Comparison of ENCODE assay signal across 15 cellular contexts in genomic region chr16:3618782-3619166, GRCh38. TPM values are rescaled to one million over a fixed set of nuclear protein-coding genes. Genes with fewer than 3 reads are reported as not detected.
DNase-seq lines count a peak whose midpoint lies in the region; ATAC-seq and TF ChIP-seq lines count a peak whose summit lies in the region.
"Had no signal": no experiment of that assay in that cellular context is flagged by ENCODE, and none has a peak within 500 bp of the region (broad histone marks: within the 10 kb centered on the region; RNA-seq: fewer than 3 reads in every experiment).

No MANE protein-coding gene starts in this region.

- DNase-seq in activated CD4-positive, alpha-beta T cell treated with anti-CD3 and anti-CD28 coated beads for 36 hours: no peak
- DNase-seq in activated CD4-positive, alpha-beta T cell treated with anti-CD3 and anti-CD28 coated beads, Interleukin-2, amount 50 U/mL, for 4 hours: no peak
- DNase-seq in chondrocyte (ENCODE audit: low spot score) (no peak), H7 (no peak), NCI-H2227 (lab: John Stamatoyannopoulos, UW; ENCODE audit: unreplicated experiment) (no peak)
- DNase-seq in stimulated activated CD4-positive, alpha-beta T cell treated with anti-CD3 and anti-CD28 coated beads, Interleukin-4, amount 100 ng/mL, for 1 hour: no peak
- DNase-seq: DMS 273 treated with DMSO at 0.1 percent for 48 hours, NCI-H1694, NCI-H748 treated with DMSO at 0.1 percent for 48 hours, occipital lobe, thyroid gland had no signal

- H3K27ac Mint-ChIP-seq in activated CD4-positive, alpha-beta T cell treated with anti-CD3 and anti-CD28 coated beads for 36 hours: peak overlapping the region; percentile 10
- H3K27ac Mint-ChIP-seq in chondrocyte (ENCODE audit: unreplicated experiment): peak overlapping the region; percentile 45
- peak overlapping the region; percentile 17 for H3K27ac Mint-ChIP-seq in stimulated activated memory B cell treated with anti-CD40 and anti-IgM and Interleukin-4, amounts not matched to agents 10 μg/mL and 1 μg/mL and 100 μg/mL, for 72 hours

- H2AFZ ChIP-seq in OCI-LY1 (ENCODE audit: low read length): no peak overlapping the region
- H2AFZ ChIP-seq: hepatocyte had no signal

- H3K36me3 ChIP-seq in OCI-LY1 (ENCODE audit: insufficient read depth, low read length) (peaks cover 30% of the 10 kb centered on the region), H7 (replicated peaks; ENCODE audit: control insufficient read depth, insufficient read depth, low read length) (no peaks in the 10 kb centered on the region; the same call in 1 of the 2 replicates)
- H3K36me3 ChIP-seq: thyroid gland had no signal

- peaks cover 39% of the 10 kb centered on the region for H3K4me1 Mint-ChIP-seq in activated CD4-positive, alpha-beta T cell treated with anti-CD3 and anti-CD28 coated beads for 36 hours
- H3K4me1 Mint-ChIP-seq in chondrocyte (ENCODE audit: low read depth): no peaks in the 10 kb centered on the region
- H3K4me1 Mint-ChIP-seq in stimulated activated memory B cell treated with anti-CD40 and anti-IgM and Interleukin-4, amounts not matched to agents 10 μg/mL and 1 μg/mL and 100 μg/mL, for 72 hours: peaks cover 47% of the 10 kb centered on the region

- peaks cover 55% of the 10 kb centered on the region for H3K79me2 ChIP-seq in OCI-LY1 (ENCODE audit: insufficient read depth, low read length)

- H3K27ac ChIP-seq in OCI-LY1 (ENCODE audit: low read depth, low read length, poor library complexity, severe bottlenecking): peak overlapping the region; percentile 96
- H3K27ac ChIP-seq: thyroid gland had no signal

- H3F3A ChIP-seq in OCI-LY1 (ENCODE audit: insufficient read depth, low read length): peaks cover 11% of the 10 kb centered on the region; the same call in 1 of the 2 replicates

- no peak for ATAC-seq in activated CD4-positive, alpha-beta T cell treated with anti-CD3 and anti-CD28 coated beads for 36 hours
- ATAC-seq in stimulated activated memory B cell treated with anti-CD40 and anti-IgM and Interleukin-4, amounts not matched to agents 10 μg/mL and 1 μg/mL and 100 μg/mL, for 72 hours: no peak

- peaks cover 81% of the 10 kb centered on the region for H3K4me1 ChIP-seq in OCI-LY1 (ENCODE audit: insufficient read depth, low read length, severe bottlenecking)
- H3K4me1 ChIP-seq: thyroid gland had no signal

- no peaks in the 10 kb centered on the region for H3K9me2 ChIP-seq in OCI-LY1 (ENCODE audit: low read depth, low read length)

- no peaks in the 10 kb centered on the region for H4K20me1 ChIP-seq in OCI-LY1 (ENCODE audit: insufficient read depth, low read length)

- peaks cover 14% of the 10 kb centered on the region for H3K36me3 Mint-ChIP-seq in activated CD4-positive, alpha-beta T cell treated with anti-CD3 and anti-CD28 coated beads for 36 hours (ENCODE audit: low read depth)
- no peaks in the 10 kb centered on the region for H3K36me3 Mint-ChIP-seq in chondrocyte (ENCODE audit: low read depth)
- H3K36me3 Mint-ChIP-seq in stimulated activated memory B cell treated with anti-CD40 and anti-IgM and Interleukin-4, amounts not matched to agents 10 μg/mL and 1 μg/mL and 100 μg/mL, for 72 hours: peaks cover 13% of the 10 kb centered on the region

- TF ChIP-seq CTCF in OCI-LY1 (IDR thresholded peaks at IDR 0.05; ENCODE audit: low read length): no peak
- no peak for TF ChIP-seq CTCF in chondrocyte (IDR thresholded peaks at IDR 0.05)

- H3K9me3 Mint-ChIP-seq in activated CD4-positive, alpha-beta T cell treated with anti-CD3 and anti-CD28 coated beads for 36 hours (ENCODE audit: low read depth): no peaks in the 10 kb centered on the region
- H3K9me3 Mint-ChIP-seq in chondrocyte (ENCODE audit: low read depth): no peaks in the 10 kb centered on the region
- no peaks in the 10 kb centered on the region for H3K9me3 Mint-ChIP-seq in stimulated activated memory B cell treated with anti-CD40 and anti-IgM and Interleukin-4, amounts not matched to agents 10 μg/mL and 1 μg/mL and 100 μg/mL, for 72 hours

- intact Hi-C loops in activated CD4-positive, alpha-beta T cell treated with anti-CD3 and anti-CD28 coated beads for 36 hours (cut with DNase I, micrococcal nuclease): loop anchor here in 1 of 2 experiments (10.0 kb wide), 1 partner anchor 514 kb away; no protein-coding TSS in a partner anchor

- H3K27me3 Mint-ChIP-seq in activated CD4-positive, alpha-beta T cell treated with anti-CD3 and anti-CD28 coated beads for 36 hours: no peaks in the 10 kb centered on the region
- H3K27me3 Mint-ChIP-seq in chondrocyte (ENCODE audit: low read depth): no peaks in the 10 kb centered on the region
- no peaks in the 10 kb centered on the region for H3K27me3 Mint-ChIP-seq in stimulated activated memory B cell treated with anti-CD40 and anti-IgM and Interleukin-4, amounts not matched to agents 10 μg/mL and 1 μg/mL and 100 μg/mL, for 72 hours

- H3K4me3 Mint-ChIP-seq in activated CD4-positive, alpha-beta T cell treated with anti-CD3 and anti-CD28 coated beads for 36 hours: no peak overlapping the region
- no peak overlapping the region for H3K4me3 Mint-ChIP-seq in chondrocyte (ENCODE audit: unreplicated experiment)
- no peak overlapping the region for H3K4me3 Mint-ChIP-seq in stimulated activated memory B cell treated with anti-CD40 and anti-IgM and Interleukin-4, amounts not matched to agents 10 μg/mL and 1 μg/mL and 100 μg/mL, for 72 hours

- H3K9me3 ChIP-seq in OCI-LY1 (ENCODE audit: low read length): no peaks in the 10 kb centered on the region
- H3K9me3 ChIP-seq: thyroid gland had no signal

- H3K9ac ChIP-seq in OCI-LY1 (ENCODE audit: low read length): no peak overlapping the region

- POLR2A ChIA-PET in activated CD4-positive, alpha-beta T cell treated with anti-CD3 and anti-CD28 coated beads for 36 hours (lab: Charles Lee): no interaction called here

- H3K27me3 ChIP-seq in OCI-LY1 (ENCODE audit: insufficient read depth, low read length): no peaks in the 10 kb centered on the region
- no peaks in the 10 kb centered on the region for H3K27me3 ChIP-seq in H7 (ENCODE audit: control insufficient read depth, insufficient read depth, low read length)
- H3K27me3 ChIP-seq: hepatocyte, thyroid gland had no signal

- H3K4me2 ChIP-seq in OCI-LY1 (ENCODE audit: low read length): peak overlapping the region; percentile 26; the same call in 1 of the 2 replicates
- H3K4me2 ChIP-seq: hepatocyte, smooth muscle cell had no signal

- CTCF ChIA-PET in activated CD4-positive, alpha-beta T cell treated with anti-CD3 and anti-CD28 coated beads for 36 hours (lab: Charles Lee): interaction anchor here (1.1 kb wide), 1 partner anchor 11 kb away, joined by 3 read pairs; no protein-coding TSS in a partner anchor

- H3K4me3 ChIP-seq in OCI-LY1 (ENCODE audit: low read depth, low read length, poor library complexity, severe bottlenecking) (no peak overlapping the region), H7 (ENCODE audit: insufficient read depth, low read depth, low read length) (no peak overlapping the region)
- H3K4me3 ChIP-seq: hepatocyte, smooth muscle cell, thyroid gland had no signal

RNA-seq across cellular contexts. Expression of gene SLX4, which starts 7.4 kb away (rescaled TPM):
- 10 to 100 TPM; 10.7 to 11.7 TPM for total RNA-seq in activated CD4-positive, alpha-beta T cell treated with anti-CD3 and anti-CD28 coated beads for 36 hours
- 9.3 to 11.8 TPM (median 9.9 TPM) in 3 replicates for total RNA-seq in chondrocyte
- 8.4 and 11.3 TPM in 2 replicates for total RNA-seq in H7 (2014; rRNA removed; shearing (Covaris generic))

RNA-seq across cellular contexts. Expression of gene DNASE1, which starts 35.7 kb away (rescaled TPM):
- total RNA-seq in activated CD4-positive, alpha-beta T cell treated with anti-CD3 and anti-CD28 coated beads for 36 hours: 10 to 100 TPM; 10.1 to 11.3 TPM
- total RNA-seq in chondrocyte: 10.3 to 17.8 TPM (median 12.2 TPM) in 3 replicates
- 13.8 and 23.7 TPM in 2 replicates for total RNA-seq in H7 (2014; rRNA removed; shearing (Covaris generic))

RNA-seq across cellular contexts. Expression of gene NLRC3, which starts 41.6 kb away (rescaled TPM):
- total RNA-seq in activated CD4-positive, alpha-beta T cell treated with anti-CD3 and anti-CD28 coated beads for 36 hours: 10 to 100 TPM; 14.9 to 20.5 TPM
- 0.05 to 0.24 TPM (median 0.12 TPM) in 3 replicates for total RNA-seq in chondrocyte
- 0.03 and 0.11 TPM in 2 replicates for total RNA-seq in H7 (2014; rRNA removed; shearing (Covaris generic))
- total RNA-seq: smooth muscle cell had no signal

Comparison
In these comparisons a context has a peak if more than half of its experiments do, and no peak if none do; other contexts are left out.
1. RNA of gene NLRC3, which starts 41.6 kb away (total RNA-seq): 14.9 to 20.5 TPM in activated CD4-positive, alpha-beta T cell treated with anti-CD3 and anti-CD28 coated beads for 36 hours; 0.05 to 0.24 TPM in chondrocyte and 0.03 to 0.11 TPM in H7; every median in the first group is over 10 times any median in the second.
2. Peak in every context shown above with its lines, with median percentiles within 50 percentile points of each other: H3K27ac Mint-ChIP-seq.